Comparison of ENCODE assay signal across 15 cellular contexts in the genomic region with DNA sequence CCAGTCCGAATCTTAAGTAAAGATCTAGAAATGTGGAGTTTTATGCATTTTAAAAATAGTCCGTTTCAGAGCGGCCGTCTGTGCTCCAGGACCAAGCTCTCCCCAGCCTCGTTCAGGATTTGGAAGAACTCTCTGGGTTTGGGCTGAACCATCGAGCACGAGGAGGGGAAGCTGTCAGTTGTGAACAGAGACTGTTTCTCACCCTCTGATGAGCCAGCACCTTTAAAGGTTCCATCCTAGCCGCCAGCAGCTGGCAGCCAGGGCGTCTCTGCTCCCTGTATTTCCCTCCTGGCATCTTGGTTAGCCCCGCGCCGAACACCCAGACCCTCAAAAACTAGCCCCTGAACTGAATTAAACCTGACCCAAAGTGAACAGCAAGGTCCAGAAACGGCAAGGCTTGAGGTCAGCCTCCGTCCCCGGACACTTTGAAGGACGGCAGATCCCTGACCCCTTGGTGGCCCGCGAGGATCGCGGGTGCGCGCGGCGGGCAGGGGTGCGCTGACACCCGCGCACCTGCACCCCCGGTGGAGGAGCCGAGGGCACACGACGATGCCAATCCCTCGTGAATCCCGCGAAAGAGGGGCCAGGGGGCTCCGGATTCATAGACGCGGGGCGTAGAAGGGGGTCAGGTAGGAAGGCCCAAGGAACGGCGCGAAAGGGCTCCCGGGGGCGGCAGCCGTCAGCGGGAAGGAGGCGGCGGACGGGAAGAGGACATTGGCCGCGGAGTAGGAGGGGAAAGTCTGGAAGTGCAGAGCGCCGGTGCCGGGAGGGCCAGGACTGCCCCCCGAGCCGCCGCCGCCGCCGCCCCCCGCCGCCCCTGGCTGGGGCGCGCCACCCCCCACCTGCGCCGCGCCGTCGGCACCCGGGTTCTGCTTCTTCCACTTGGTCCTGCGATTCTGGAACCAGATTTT. TPM values are rescaled to one million over a fixed set of nuclear protein-coding genes. Genes with fewer than 3 reads are reported as not detected.
DNase-seq lines count a peak whose midpoint lies in the region; FAIRE-seq and TF ChIP-seq lines count a peak whose summit lies in the region.
"Had no signal": no experiment of that assay in that cellular context is flagged by ENCODE, and none has a peak within 500 bp of the region (broad histone marks: within the 10 kb centered on the region; RNA-seq: fewer than 3 reads in every experiment).

No MANE protein-coding gene starts in this region.

- H3K9me3 Mint-ChIP-seq in activated naive CD4-positive, alpha-beta T cell treated with anti-CD3 and anti-CD28 coated beads, Interleukin-2, amount 50 U/mL, for 24 hours, result no peaks in the 10 kb centered on the region

- no peak for TF ChIP-seq POLR2A in H1 (IDR thresholded peaks at IDR 0.05; ENCODE audit: control extremely low read depth in 1 of 2, low read depth in 2 of 2, low read length in 2 of 2)
- no peak for TF ChIP-seq POLR2A in stomach (IDR thresholded peaks at IDR 0.05)

- H2AFZ ChIP-seq in H1 (ENCODE audit: low read length), result no peak overlapping the region
- H2AFZ ChIP-seq: PC-9 had no signal

- WGBS in H1 (ENCODE audit: extremely low coverage in 1 of 2, insufficient coverage in 1 of 2, insufficient read length in 1 of 2, insufficient replicate concordance in 2 of 2, low coverage in 1 of 2, low lambda C conversion rate in 2 of 2, missing lambda C conversion rate in 1 of 2), 2 experiments, result 37% methylated on average over 48 of the region's 70 CpGs; no CpG with 5 or more reads in 1 of the 2 experiments
- 12 to 25% (median 16%) methylated on average over 39 to 70 of the region's 70 CpGs for WGBS in stomach, 5 donors

- TF ChIP-seq CTCF in H1 (IDR thresholded peaks at IDR 0.05; ENCODE audit: control extremely low read depth in 1 of 3, insufficient read depth in 1 of 3, low read depth in 1 of 3, low read length in 3 of 3) (no peak), stomach (IDR thresholded peaks at IDR 0.05) (no peak)

- no peak overlapping the region for H3K56ac ChIP-seq in H1 (replicated peaks; ENCODE audit: insufficient read length, low read depth, low read length)

- H3K4me3 ChIP-seq in H1 (ENCODE audit: extremely low read depth in 1 of 4, insufficient read depth in 2 of 4, low read depth in 3 of 4, low read length in 4 of 4) (peak overlapping the region; percentile 33 to 72 (median 66)), stomach (peak overlapping the region; percentile 25 to 49 (median 32))
- H3K4me3 ChIP-seq: PC-9, upper lobe of right lung had no signal

- no peak overlapping the region for H3K9ac ChIP-seq in H1 (replicated peaks in 1 of 4; ENCODE audit: extremely low read depth in 1 of 4, low read depth in 3 of 4, low read length in 3 of 4)

- H3K9me3 ChIP-seq in H1 (ENCODE audit: insufficient read depth in 2 of 2, low read depth in 1 of 2, low read length in 1 of 2) (no peaks in the 10 kb centered on the region), stomach (no peaks in the 10 kb centered on the region)
- H3K9me3 ChIP-seq: upper lobe of right lung had no signal

- H2BK5ac ChIP-seq in H1 (ENCODE audit: low read depth, low read length), result no peak overlapping the region

- H3K23ac ChIP-seq in H1 (ENCODE audit: insufficient read length), result no peak overlapping the region

- H3K4me1 ChIP-seq in H1 (replicated peaks in 1 of 4; ENCODE audit: control insufficient read depth in 3 of 4, insufficient read depth in 4 of 4, low read length in 3 of 4) (peaks cover 10 to 23% (median 13%) of the 10 kb centered on the region in 4 experiments), stomach (peaks cover 33 to 41% (median 37%) of the 10 kb centered on the region in 4 donors)

- POLR2A ChIA-PET in H1 (lab: Charles Lee; ENCODE audit: partially characterized antibody), result interaction anchor here (0.7 to 6.5 kb wide), 3 partner anchors 8 to 28 kb away, joined by 3 to 43 read pairs (median 4); partner anchors contain the start of gene OAT

- TF ChIP-seq RAD21 in H1 (IDR thresholded peaks at IDR 0.05 in 1 of 2, conservative IDR thresholded peaks at IDR 0.05 in 1 of 2; ENCODE audit: low read depth in 2 of 2, low read length in 2 of 2), result no peak

- in situ Hi-C loops in G401 (cut with HindIII; ENCODE audit: low sequenced_read_pairs), result no loop called here

- H3K4me2 ChIP-seq in H1 (ENCODE audit: insufficient read depth in 1 of 2, low read depth in 2 of 2, low read length in 2 of 2), result peak overlapping the region; percentile 95 to 96

- peaks cover 23% of the 10 kb centered on the region for H3K23me2 ChIP-seq in H1 (ENCODE audit: low read depth, low read length)

- no peak overlapping the region for H2BK12ac ChIP-seq in H1 (ENCODE audit: low read depth, low read length)

- no peak overlapping the region for H2BK15ac ChIP-seq in H1 (ENCODE audit: low read length)

- peaks cover 44% of the 10 kb centered on the region for H3K27me3 Mint-ChIP-seq in activated naive CD4-positive, alpha-beta T cell treated with anti-CD3 and anti-CD28 coated beads, Interleukin-2, amount 50 U/mL, for 24 hours

- H3K27ac ChIP-seq in H1 (ENCODE audit: low read depth, low read length) (no peak overlapping the region), stomach (no peak overlapping the region)
- H3K27ac ChIP-seq: HL-60, PC-9, upper lobe of right lung had no signal

- no peak overlapping the region for H4K5ac ChIP-seq in H1 (ENCODE audit: insufficient read length, low read depth, low read length)

- H3K4me1 Mint-ChIP-seq in activated naive CD4-positive, alpha-beta T cell treated with anti-CD3 and anti-CD28 coated beads, Interleukin-2, amount 50 U/mL, for 24 hours, result peaks cover 21% of the 10 kb centered on the region

- DNase-seq in activated naive CD4-positive, alpha-beta T cell treated with Interleukin-2 at 50 U/mL for 16 hours, result no peak
- no peak for DNase-seq in H1 (ENCODE audit: low read depth in 1 of 2, low spot score in 2 of 2)
- peak; percentile 20 for DNase-seq in middle frontal gyrus (ENCODE audit: extremely low spot score, low spot score)
- DNase-seq in stomach, result no peak
- no peak for DNase-seq in AG08396 (ENCODE audit: low spot score)
- no peak for DNase-seq in G401 (ENCODE audit: low spot score)
- DNase-seq in NCI-H187 treated with DMSO at 0.1 percent for 48 hours (lab: John Stamatoyannopoulos, UW), result no peak
- DNase-seq: DMS79; effector memory CD4-positive, alpha-beta T cell; mammary epithelial cell; PC-9; T-helper 9 cell; upper lobe of right lung had no signal

- H4K91ac ChIP-seq in H1 (replicated peaks; ENCODE audit: insufficient read length, low read length), result no peak overlapping the region

- no peak overlapping the region for H3K27ac Mint-ChIP-seq in activated naive CD4-positive, alpha-beta T cell treated with anti-CD3 and anti-CD28 coated beads, Interleukin-2, amount 50 U/mL, for 24 hours

- H2BK120ac ChIP-seq in H1 (replicated peaks; ENCODE audit: low read depth, low read length), result no peak overlapping the region

- peak overlapping the region; percentile 36 for H3K4me3 Mint-ChIP-seq in activated naive CD4-positive, alpha-beta T cell treated with anti-CD3 and anti-CD28 coated beads, Interleukin-2, amount 50 U/mL, for 24 hours

- peaks cover 0 to 2% (median 0%) of the 10 kb centered on the region in 4 experiments; a peak in 1 of 8 replicates for H3K36me3 ChIP-seq in H1 (ENCODE audit: control insufficient read depth in 2 of 4, insufficient read depth in 4 of 4, low read length in 3 of 4)
- no peaks in the 10 kb centered on the region for H3K36me3 ChIP-seq in stomach
- H3K36me3 ChIP-seq: upper lobe of right lung had no signal

- FAIRE-seq in H1 (lab: Jason Lieb, UNC), result peak; percentile 39

- no peak overlapping the region for H3K14ac ChIP-seq in H1 (ENCODE audit: insufficient read length)

- intact Hi-C loops in stomach (cut with DNase I; ENCODE audit: low total_unique reads), result no loop called here

- H3K4ac ChIP-seq in H1 (replicated peaks; ENCODE audit: insufficient read length, low read depth, low read length), result no peak overlapping the region

- H2BK20ac ChIP-seq in H1 (ENCODE audit: low read length), result no peak overlapping the region

- H3K79me1 ChIP-seq in H1 (ENCODE audit: low read depth, low read length), result no peaks in the 10 kb centered on the region

- no peak overlapping the region for H2AK5ac ChIP-seq in H1 (ENCODE audit: low read depth, low read length)

- H3K18ac ChIP-seq in H1 (ENCODE audit: extremely low read depth, low read length), result no peak overlapping the region

- no peaks in the 10 kb centered on the region for H3K36me3 Mint-ChIP-seq in activated naive CD4-positive, alpha-beta T cell treated with anti-CD3 and anti-CD28 coated beads, Interleukin-2, amount 50 U/mL, for 24 hours

- H3K27me3 ChIP-seq in H1 (replicated peaks in 1 of 4; ENCODE audit: control insufficient read depth in 3 of 4, extremely low read depth in 1 of 4, insufficient read depth in 3 of 4, low read length in 3 of 4) (peaks cover 1 to 50% (median 38%) of the 10 kb centered on the region in 4 experiments), stomach (peaks cover 28 to 97% (median 57%) of the 10 kb centered on the region in 3 donors)

- H4K20me1 ChIP-seq in H1 (replicated peaks in 1 of 2; ENCODE audit: control insufficient read depth in 1 of 2, insufficient read depth in 2 of 2, low read length in 2 of 2), result peaks cover 0 to 15% of the 10 kb centered on the region in 2 experiments

- H4K8ac ChIP-seq in H1 (ENCODE audit: extremely low read depth, insufficient read depth, low read length), result no peak overlapping the region

- CTCF ChIA-PET in H1 (lab: Charles Lee; ENCODE audit: partially characterized antibody), result interaction anchor here (0.6 kb wide), 1 partner anchor 82 kb away, joined by 3 read pairs; no protein-coding TSS in a partner anchor

- TF ChIP-seq EP300 in H1 (IDR thresholded peaks at IDR 0.05; ENCODE audit: borderline replicate concordance in 1 of 2, low read depth in 2 of 2, low read length in 2 of 2) (peak in 1 of 2 experiments; percentile 67; a peak in 1 of 3 replicates), stomach (IDR thresholded peaks at IDR 0.05) (no peak)

- no peaks in the 10 kb centered on the region for H3K79me2 ChIP-seq in H1 (ENCODE audit: control insufficient read depth in 1 of 2, insufficient read depth in 2 of 2, low read length in 2 of 2)

RNA-seq across cellular contexts. Expression of gene NKX1-2, which starts 2.8 kb away (rescaled TPM):
- 33.9 and 34.9 TPM in 2 replicates for total RNA-seq in H1 (2021; fragmentation: NEBNext Ultra II Directional; extraction: Animal tissue kit (Norgen Biotek cat#: 25700))
- polyA plus RNA-seq in H1 (2011; rRNA removed) (11.5 and 12.7 TPM in 2 replicates), stomach (under 1 TPM in 1 of 3 donors, not detected in 2; 0.10 TPM)
- polyA plus RNA-seq in H1 (2011; cell fraction: cytosol; rRNA removed), result 17.0 TPM
- polyA plus RNA-seq in H1 (2011; cell fraction: nucleus; rRNA removed), result 9.4 TPM
- polyA plus RNA-seq in H1 (2012, experiment 1 of 2), result 17.0 to 28.5 TPM (median 22.6 TPM) in 4 replicates
- polyA plus RNA-seq in H1 (2012, experiment 2 of 2), result 25.6 TPM
- 22.8 TPM for polyA plus RNA-seq in H1 (2013, experiment 1 of 2)
- 23.9 TPM for polyA plus RNA-seq in H1 (2013, experiment 2 of 2)
- 18.1 and 19.2 TPM in 2 replicates for polyA minus RNA-seq in H1 (2011; rRNA and poly(A)+ RNA removed)
- polyA minus RNA-seq in H1 (2011; cell fraction: cytosol; rRNA and poly(A)+ RNA removed), result 29.8 TPM
- 15.2 TPM for polyA minus RNA-seq in H1 (2011; cell fraction: nucleus; rRNA and poly(A)+ RNA removed)
- not detected for total RNA-seq in stomach
- total RNA-seq in G401 (2014; rRNA removed; shearing (Covaris generic)), result 0.06 and 0.68 TPM in 2 replicates
- total RNA-seq: upper lobe of right lung had no signal

RNA-seq across cellular contexts. Expression of gene LHPP, which starts 14.5 kb away (rescaled TPM):
- total RNA-seq in H1 (2021; fragmentation: NEBNext Ultra II Directional; extraction: Animal tissue kit (Norgen Biotek cat#: 25700)), result 26.0 and 27.5 TPM in 2 replicates
- polyA plus RNA-seq in H1 (2011; rRNA removed) (45.0 and 50.5 TPM in 2 replicates), stomach (10 to 100 TPM; 14.6 to 24.0 (median 16.6) TPM)
- polyA plus RNA-seq in H1 (2011; cell fraction: cytosol; rRNA removed), result 39.2 TPM
- 40.4 TPM for polyA plus RNA-seq in H1 (2011; cell fraction: nucleus; rRNA removed)
- 20.9 to 42.0 TPM (median 37.2 TPM) in 4 replicates for polyA plus RNA-seq in H1 (2012, experiment 1 of 2)
- polyA plus RNA-seq in H1 (2012, experiment 2 of 2), result 36.6 TPM
- 18.9 TPM for polyA plus RNA-seq in H1 (2013, experiment 1 of 2)
- 18.9 TPM for polyA plus RNA-seq in H1 (2013, experiment 2 of 2)
- polyA minus RNA-seq in H1 (2011; rRNA and poly(A)+ RNA removed), result 19.6 and 21.2 TPM in 2 replicates
- 10.4 TPM for polyA minus RNA-seq in H1 (2011; cell fraction: cytosol; rRNA and poly(A)+ RNA removed)
- polyA minus RNA-seq in H1 (2011; cell fraction: nucleus; rRNA and poly(A)+ RNA removed), result 24.9 TPM
- total RNA-seq in stomach, result 10 to 100 TPM in 4 of 5 donors, 1 to 10 TPM in 1; 8.5 to 48.7 (median 17.5) TPM
- 9.1 and 17.3 TPM in 2 replicates for total RNA-seq in G401 (2014; rRNA removed; shearing (Covaris generic))

RNA-seq across cellular contexts. Expression of gene OAT, which starts 28.4 kb away (rescaled TPM):
- total RNA-seq in H1 (2021; fragmentation: NEBNext Ultra II Directional; extraction: Animal tissue kit (Norgen Biotek cat#: 25700)), result 121 TPM in 2 replicates
- polyA plus RNA-seq in H1 (2011; rRNA removed), result 40.3 and 67.8 TPM in 2 replicates
- 78.9 TPM for polyA plus RNA-seq in H1 (2011; cell fraction: cytosol; rRNA removed)
- 33.9 TPM for polyA plus RNA-seq in H1 (2011; cell fraction: nucleus; rRNA removed)
- polyA plus RNA-seq in H1 (2012, experiment 1 of 2), result 69.7 to 96.8 TPM (median 81.5 TPM) in 4 replicates
- 10.6 TPM for polyA plus RNA-seq in H1 (2012, experiment 2 of 2)
- 57.5 TPM for polyA plus RNA-seq in H1 (2013, experiment 1 of 2)
- 54.5 TPM for polyA plus RNA-seq in H1 (2013, experiment 2 of 2)
- 65.2 and 99.5 TPM in 2 replicates for polyA minus RNA-seq in H1 (2011; rRNA and poly(A)+ RNA removed)
- 42.3 TPM for polyA minus RNA-seq in H1 (2011; cell fraction: cytosol; rRNA and poly(A)+ RNA removed)
- 33.1 TPM for polyA minus RNA-seq in H1 (2011; cell fraction: nucleus; rRNA and poly(A)+ RNA removed)
- total RNA-seq in stomach, result 100 to 1,000 TPM in 1 of 5 donors, 10 to 100 TPM in 4; 26.1 to 243 (median 75.0) TPM
- 10 to 100 TPM; 63.6 to 94.9 (median 63.8) TPM for polyA plus RNA-seq in stomach
- 193 and 244 TPM in 2 replicates for total RNA-seq in G401 (2014; rRNA removed; shearing (Covaris generic))

Comparison
In these comparisons a context has a peak if more than half of its experiments do, and no peak if none do; other contexts are left out.
1. RNA of gene NKX1-2, which starts 2.8 kb away (total RNA-seq): 33.9 to 34.9 TPM in H1; 0.06 to 0.68 TPM in G401 and not detected in stomach; every median in the first group is over 10 times any median in the second.